15 cellular contexts compared by ENCODE assay signal in the genomic region with DNA sequence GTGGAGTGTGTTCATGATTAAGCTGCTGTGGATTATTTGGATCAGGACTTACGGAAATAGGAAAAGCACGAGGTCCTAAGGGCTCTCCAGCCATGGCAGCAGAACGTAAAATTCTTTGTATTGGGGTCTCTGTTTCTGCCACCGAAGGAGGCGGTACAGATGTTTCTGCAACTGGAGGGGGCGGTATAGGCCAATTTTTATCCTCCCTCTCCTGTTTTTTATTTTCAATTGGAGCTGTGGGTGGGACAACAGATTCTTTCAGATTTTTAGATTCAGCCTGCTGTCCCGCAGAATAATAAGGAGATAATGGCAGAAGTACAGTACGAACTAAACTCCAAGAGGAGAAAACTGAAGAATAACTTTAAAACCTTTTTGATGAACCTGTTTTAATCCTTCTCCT. TPM values are rescaled to one million over a fixed set of nuclear protein-coding genes. Genes with fewer than 3 reads are reported as not detected.
A peak's percentile ranks its signal among the peaks of the same experiment; 100 is the strongest.
DNase-seq lines count a peak whose midpoint lies in the region; ATAC-seq, FAIRE-seq and TF ChIP-seq lines count a peak whose summit lies in the region.
"Not testable (repeated sequence)": the region's sequence is repeated elsewhere in the genome, so short reads cannot be mapped to it uniquely, and the experiment has no call there.
"Had no signal": no experiment of that assay in that cellular context is flagged by ENCODE, and none has a peak within 500 bp of the region (broad histone marks: within the 10 kb centered on the region; RNA-seq: fewer than 3 reads in every experiment).

No MANE protein-coding gene starts in this region.

- H3K4me2 ChIP-seq in GM23338; HCT116 (ENCODE audit: low read length); H1 (ENCODE audit: insufficient read depth in 1 of 2, low read depth in 2 of 2, low read length in 2 of 2); neural progenitor cell: not testable (repeated sequence)
- H3K4me2 ChIP-seq in OCI-LY3 (ENCODE audit: low read length), result peak overlapping the region; percentile 29

- not testable (repeated sequence) for H3K27ac ChIP-seq in GM23338 (ENCODE audit: low read depth); HCT116 (ENCODE audit: low read depth, low read length); OCI-LY3 (ENCODE audit: low read length); H1 (ENCODE audit: low read depth, low read length); neural progenitor cell; psoas muscle; tibial artery

- not testable (repeated sequence) for BruUV-seq in HCT116 (replicated peaks; lab: Mats Ljungman, UMichigan)

- not testable (repeated sequence) for H3K18ac ChIP-seq in H1 (ENCODE audit: extremely low read depth, low read length)

- not testable (repeated sequence) for H3K27ac Mint-ChIP-seq in GM23338; endothelial cell (ENCODE audit: unreplicated experiment); neural progenitor cell

- not testable (repeated sequence) for H2BK12ac ChIP-seq in H1 (ENCODE audit: low read depth, low read length)

- not testable (repeated sequence) for H3K36me3 ChIP-seq in GM23338 (ENCODE audit: insufficient read depth); HCT116 (ENCODE audit: control insufficient read depth in 1 of 2, insufficient read depth in 2 of 2, low read length in 2 of 2); OCI-LY3 (replicated peaks; ENCODE audit: low read depth, low read length); H1 (ENCODE audit: control insufficient read depth in 2 of 4, insufficient read depth in 4 of 4, low read length in 3 of 4); neural progenitor cell; psoas muscle (ENCODE audit: insufficient read depth in 1 of 2, low read depth in 1 of 2); tibial artery

- H2BK15ac ChIP-seq in H1 (ENCODE audit: low read length), result not testable (repeated sequence)

- not testable (repeated sequence) for H4K20me1 ChIP-seq in GM23338 (replicated peaks; ENCODE audit: insufficient read depth); HCT116 (ENCODE audit: insufficient read depth); OCI-LY3 (ENCODE audit: insufficient read depth, low read length); H1 (replicated peaks in 1 of 2; ENCODE audit: control insufficient read depth in 1 of 2, insufficient read depth in 2 of 2, low read length in 2 of 2); neural progenitor cell (ENCODE audit: low read depth)

- ATAC-seq in GM23338, HCT116, psoas muscle: not testable (repeated sequence)

- not testable (repeated sequence) for H3F3A ChIP-seq in GM23338 (replicated peaks; ENCODE audit: low read depth); neural progenitor cell (ENCODE audit: low read depth)

- not testable (repeated sequence) for TF ChIP-seq POLR2A in HCT116 (IDR thresholded peaks at IDR 0.05; ENCODE audit: borderline replicate concordance, extremely low read depth, insufficient read depth, insufficient read length); H1 (IDR thresholded peaks at IDR 0.05; ENCODE audit: control extremely low read depth in 1 of 2, low read depth in 2 of 2, low read length in 2 of 2)

- not testable (repeated sequence) for FAIRE-seq in H1 (lab: Jason Lieb, UNC)

- DNase-seq in GM23338 (ENCODE audit: low spot score), result peak; percentile 11
- not testable (repeated sequence) for DNase-seq in HCT116 (ENCODE audit: low read depth, low spot score); H1 (ENCODE audit: low read depth in 1 of 2, low spot score in 2 of 2); endothelial cell (ENCODE audit: low spot score); neural progenitor cell (ENCODE audit: low spot score); psoas muscle; tibial artery

- H2BK120ac ChIP-seq in H1 (replicated peaks; ENCODE audit: low read depth, low read length), result not testable (repeated sequence)

- not testable (repeated sequence) for H3K4me3 Mint-ChIP-seq in GM23338; endothelial cell (ENCODE audit: unreplicated experiment); neural progenitor cell

- intact Hi-C loops in HCT116 (cut with micrococcal nuclease); psoas muscle (cut with DNase I); tibial artery (cut with DNase I; ENCODE audit: low total_unique reads): not testable (repeated sequence)

- not testable (repeated sequence) for H4K5ac ChIP-seq in H1 (ENCODE audit: insufficient read length, low read depth, low read length)

- not testable (repeated sequence) for H4K91ac ChIP-seq in H1 (replicated peaks; ENCODE audit: insufficient read length, low read length)

- not testable (repeated sequence) for H3K9me3 Mint-ChIP-seq in GM23338; endothelial cell (ENCODE audit: unreplicated experiment); neural progenitor cell

- H3K4me3 ChIP-seq in GM23338; HCT116 (replicated peaks in 1 of 2; ENCODE audit: low read depth in 1 of 2, low read length in 2 of 2); OCI-LY3 (ENCODE audit: low read length); H1 (ENCODE audit: extremely low read depth in 1 of 4, insufficient read depth in 2 of 4, low read depth in 3 of 4, low read length in 4 of 4); neural progenitor cell; psoas muscle; tibial artery: not testable (repeated sequence)

- not testable (repeated sequence) for H3K4me1 ChIP-seq in GM23338 (ENCODE audit: insufficient read depth); HCT116 (ENCODE audit: control insufficient read depth in 1 of 2, insufficient read depth in 2 of 2, low read length in 2 of 2); H1 (replicated peaks in 1 of 4; ENCODE audit: control insufficient read depth in 3 of 4, insufficient read depth in 4 of 4, low read length in 3 of 4); neural progenitor cell; psoas muscle; tibial artery
- peaks cover 21% of the 10 kb centered on the region for H3K4me1 ChIP-seq in OCI-LY3 (ENCODE audit: low read length)

- H3K9me2 ChIP-seq in GM23338 (ENCODE audit: insufficient read depth); HCT116 (ENCODE audit: insufficient read depth): not testable (repeated sequence)

- not testable (repeated sequence) for H3K56ac ChIP-seq in H1 (replicated peaks; ENCODE audit: insufficient read length, low read depth, low read length)

- TF ChIP-seq EP300 in H1 (IDR thresholded peaks at IDR 0.05; ENCODE audit: borderline replicate concordance in 1 of 2, low read depth in 2 of 2, low read length in 2 of 2), result not testable (repeated sequence)

- not testable (repeated sequence) for H3K79me2 ChIP-seq in GM23338 (replicated peaks; ENCODE audit: insufficient read depth); HCT116 (ENCODE audit: insufficient read depth, low read length); OCI-LY3 (ENCODE audit: low read length); H1 (ENCODE audit: control insufficient read depth in 1 of 2, insufficient read depth in 2 of 2, low read length in 2 of 2); neural progenitor cell (ENCODE audit: low read depth)

- H3K4ac ChIP-seq in H1 (replicated peaks; ENCODE audit: insufficient read length, low read depth, low read length), result not testable (repeated sequence)

- not testable (repeated sequence) for H3K23me2 ChIP-seq in H1 (ENCODE audit: low read depth, low read length)

- TF ChIP-seq RAD21 in HCT116 (IDR thresholded peaks at IDR 0.05; ENCODE audit: low read depth), result peak; percentile 13; the same call in 1 of the 2 replicates
- TF ChIP-seq RAD21 in H1 (IDR thresholded peaks at IDR 0.05 in 1 of 2, conservative IDR thresholded peaks at IDR 0.05 in 1 of 2; ENCODE audit: low read depth in 2 of 2, low read length in 2 of 2), result peak; percentile 27 to 42; a peak in 2 of 4 replicates

- TF ChIP-seq CTCF in GM23338 (conservative IDR thresholded peaks at IDR 0.05; ENCODE audit: low read depth in 2 of 2) (peak; percentile 35 to 64), HCT116 (IDR thresholded peaks at IDR 0.05 in 2 of 3, conservative IDR thresholded peaks at IDR 0.05 in 1 of 3; ENCODE audit: borderline replicate concordance in 1 of 3, insufficient read depth in 1 of 3, low read depth in 2 of 3, low read length in 2 of 3) (peak in 1 of 3 experiments; percentile 19; a peak in 1 of 6 replicates), OCI-LY3 (IDR thresholded peaks at IDR 0.05; ENCODE audit: low read depth, low read length) (peak; percentile 38), H1 (IDR thresholded peaks at IDR 0.05; ENCODE audit: control extremely low read depth in 1 of 3, insufficient read depth in 1 of 3, low read depth in 1 of 3, low read length in 3 of 3) (peak in 1 of 3 experiments; percentile 27; a peak in 2 of 4 replicates), endothelial cell (IDR thresholded peaks at IDR 0.05; ENCODE audit: unreplicated experiment) (peak; percentile 25), neural progenitor cell (IDR thresholded peaks at IDR 0.05) (peak; percentile 30), psoas muscle (IDR thresholded peaks at IDR 0.05) (peak; percentile 8), tibial artery (IDR thresholded peaks at IDR 0.05) (peak; percentile 15 to 35)

- H2AK5ac ChIP-seq in H1 (ENCODE audit: low read depth, low read length), result not testable (repeated sequence)

- H2BK5ac ChIP-seq in H1 (ENCODE audit: low read depth, low read length), result not testable (repeated sequence)

- not testable (repeated sequence) for H3K36me3 Mint-ChIP-seq in GM23338 (ENCODE audit: low read depth); endothelial cell (ENCODE audit: low read depth, unreplicated experiment); neural progenitor cell

- H2AFZ ChIP-seq in GM23338; HCT116 (ENCODE audit: low read depth, low read length, poor library complexity, severe bottlenecking); OCI-LY3 (ENCODE audit: low read depth, low read length); H1 (ENCODE audit: low read length); neural progenitor cell (replicated peaks): not testable (repeated sequence)

- POLR2A ChIA-PET in HCT116 (lab: Charles Lee); H1 (lab: Charles Lee; ENCODE audit: partially characterized antibody): not testable (repeated sequence)

- H3K14ac ChIP-seq in H1 (ENCODE audit: insufficient read length), result not testable (repeated sequence)

- not testable (repeated sequence) for H3K27me3 ChIP-seq in GM23338 (ENCODE audit: insufficient read depth); H1 (replicated peaks in 1 of 4; ENCODE audit: control insufficient read depth in 3 of 4, extremely low read depth in 1 of 4, insufficient read depth in 3 of 4, low read length in 3 of 4); neural progenitor cell; psoas muscle (ENCODE audit: insufficient read depth in 3 of 3, low read length in 2 of 3); tibial artery
- H3K27me3 ChIP-seq in HCT116 (ENCODE audit: insufficient read depth, low read length) (peaks cover 20% of the 10 kb centered on the region), OCI-LY3 (ENCODE audit: low read depth, low read length) (peaks cover 70% of the 10 kb centered on the region)

- H2BK20ac ChIP-seq in H1 (ENCODE audit: low read length), result not testable (repeated sequence)

- WGBS in H1 (ENCODE audit: extremely low coverage in 1 of 2, insufficient coverage in 1 of 2, insufficient read length in 1 of 2, insufficient replicate concordance in 2 of 2, low coverage in 1 of 2, low lambda C conversion rate in 2 of 2, missing lambda C conversion rate in 1 of 2), 2 experiments, result 80% methylated on average over 8 of the region's 8 CpGs; no CpG with 5 or more reads in 1 of the 2 experiments
- WGBS in psoas muscle, 3 donors, result 61 to 71% (median 66%) methylated on average over 4 to 8 of the region's 8 CpGs

- CTCF ChIA-PET in HCT116 (lab: Charles Lee), result not testable (repeated sequence)
- CTCF ChIA-PET in H1 (lab: Charles Lee; ENCODE audit: partially characterized antibody), result interaction anchor here (0.7 to 3.5 kb wide), 10 partner anchors 10 to 319 kb away, joined by 3 to 30 read pairs (median 4); no protein-coding TSS in a partner anchor

- not testable (repeated sequence) for H3K79me1 ChIP-seq in H1 (ENCODE audit: low read depth, low read length)

- not testable (repeated sequence) for H4K8ac ChIP-seq in H1 (ENCODE audit: extremely low read depth, insufficient read depth, low read length)

- not testable (repeated sequence) for H3K27me3 Mint-ChIP-seq in GM23338 (ENCODE audit: insufficient read depth, low read depth, poor library complexity); endothelial cell (ENCODE audit: unreplicated experiment); neural progenitor cell (ENCODE audit: insufficient read depth, low read depth)

- H3K23ac ChIP-seq in H1 (ENCODE audit: insufficient read length), result not testable (repeated sequence)

- RAD21 ChIA-PET in HCT116 (lab: Charles Lee; ENCODE audit: low non-redundant PET in 1 of 2, low total read pairs in 2 of 2, uncharacterized antibody in 2 of 2, unreplicated experiment in 2 of 2), result not testable (repeated sequence)

- H3K4me1 Mint-ChIP-seq in GM23338, neural progenitor cell: not testable (repeated sequence)
- H3K4me1 Mint-ChIP-seq in endothelial cell (ENCODE audit: unreplicated experiment), result peaks cover 13% of the 10 kb centered on the region

- H3K9me3 ChIP-seq in HCT116 (ENCODE audit: control insufficient read depth in 1 of 2, insufficient read depth in 1 of 2, low read depth in 1 of 2, low read length in 2 of 2); OCI-LY3 (ENCODE audit: insufficient read depth, low read length); H1 (ENCODE audit: insufficient read depth in 2 of 2, low read depth in 1 of 2, low read length in 1 of 2); neural progenitor cell (ENCODE audit: low read depth); psoas muscle; tibial artery: not testable (repeated sequence)

- not testable (repeated sequence) for H3K9ac ChIP-seq in HCT116 (ENCODE audit: low read length); OCI-LY3 (ENCODE audit: low read length); H1 (replicated peaks in 1 of 4; ENCODE audit: extremely low read depth in 1 of 4, low read depth in 3 of 4, low read length in 3 of 4); neural progenitor cell

RNA-seq across cellular contexts. Expression of gene XCR1, which starts 26.0 kb away (rescaled TPM):
- total RNA-seq in GM23338 (2014; rRNA removed; shearing (Covaris generic)), result not detected in 2 replicates
- polyA plus RNA-seq in GM23338 (2016; fragmentation: Nextera tagmentation; extraction: Ambion mirVana), result not detected in 2 replicates
- not detected for total RNA-seq in HCT116 (2021; ENCODE audit: unreplicated experiment)
- not detected in 2 replicates for polyA plus RNA-seq in HCT116 (2012)
- total RNA-seq in H1 (2021; fragmentation: NEBNext Ultra II Directional; extraction: Animal tissue kit (Norgen Biotek cat#: 25700)), result not detected in 2 replicates
- polyA plus RNA-seq in H1 (2011; rRNA removed), result 0.19 and 0.53 TPM in 2 replicates
- 0.08 TPM for polyA plus RNA-seq in H1 (2011; cell fraction: cytosol; rRNA removed)
- polyA plus RNA-seq in H1 (2011; cell fraction: nucleus; rRNA removed), result 0.66 TPM
- 0.11 to 0.33 TPM (median 0.17 TPM) in 4 replicates for polyA plus RNA-seq in H1 (2012, experiment 1 of 2)
- 0.10 TPM for polyA plus RNA-seq in H1 (2012, experiment 2 of 2)
- 0.08 TPM for polyA plus RNA-seq in H1 (2013, experiment 1 of 2)
- 0.09 TPM for polyA plus RNA-seq in H1 (2013, experiment 2 of 2)
- polyA minus RNA-seq in H1 (2011; rRNA and poly(A)+ RNA removed), result 0.16 and 0.22 TPM in 2 replicates
- polyA minus RNA-seq in H1 (2011; cell fraction: cytosol; rRNA and poly(A)+ RNA removed), result not detected
- polyA minus RNA-seq in H1 (2011; cell fraction: nucleus; rRNA and poly(A)+ RNA removed), result not detected
- not detected for total RNA-seq in endothelial cell (ENCODE audit: unreplicated experiment)
- total RNA-seq in neural progenitor cell (ENCODE audit: low replicate concordance), result not detected in 2 replicates
- total RNA-seq in psoas muscle, result under 1 TPM in 3 of 4 donors, not detected in 1; 0.04 to 0.10 (median 0.06) TPM
- under 1 TPM; 0.01 to 0.07 (median 0.03) TPM for polyA plus RNA-seq in psoas muscle
- total RNA-seq: A172; B cell; Caco-2; Calu3; CD8-positive, alpha-beta T cell had no signal
- polyA plus RNA-seq: A549, BJ had no signal

RNA-seq across cellular contexts. Expression of gene FYCO1, which starts 57.6 kb away (rescaled TPM):
- total RNA-seq in GM23338 (2014; rRNA removed; shearing (Covaris generic)), result 17.2 and 19.1 TPM in 2 replicates
- polyA plus RNA-seq in GM23338 (2016; fragmentation: Nextera tagmentation; extraction: Ambion mirVana), result 3.8 and 4.5 TPM in 2 replicates
- 15.8 TPM for total RNA-seq in HCT116 (2021; ENCODE audit: unreplicated experiment)
- 9.1 and 11.2 TPM in 2 replicates for polyA plus RNA-seq in HCT116 (2012)
- 9.3 and 10.8 TPM in 2 replicates for total RNA-seq in H1 (2021; fragmentation: NEBNext Ultra II Directional; extraction: Animal tissue kit (Norgen Biotek cat#: 25700))
- 4.8 and 6.7 TPM in 2 replicates for polyA plus RNA-seq in H1 (2011; rRNA removed)
- polyA plus RNA-seq in H1 (2011; cell fraction: cytosol; rRNA removed), result 5.4 TPM
- polyA plus RNA-seq in H1 (2011; cell fraction: nucleus; rRNA removed), result 16.2 TPM
- 5.2 to 6.1 TPM (median 5.7 TPM) in 4 replicates for polyA plus RNA-seq in H1 (2012, experiment 1 of 2)
- polyA plus RNA-seq in H1 (2012, experiment 2 of 2), result 1.4 TPM
- polyA plus RNA-seq in H1 (2013, experiment 1 of 2), result 5.1 TPM
- 6.2 TPM for polyA plus RNA-seq in H1 (2013, experiment 2 of 2)
- polyA minus RNA-seq in H1 (2011; rRNA and poly(A)+ RNA removed), result 18.5 and 27.0 TPM in 2 replicates
- 7.9 TPM for polyA minus RNA-seq in H1 (2011; cell fraction: cytosol; rRNA and poly(A)+ RNA removed)
- 22.1 TPM for polyA minus RNA-seq in H1 (2011; cell fraction: nucleus; rRNA and poly(A)+ RNA removed)
- total RNA-seq in endothelial cell (ENCODE audit: unreplicated experiment), result 13.8 TPM
- total RNA-seq in neural progenitor cell (ENCODE audit: low replicate concordance), result 6.8 and 11.4 TPM in 2 replicates
- total RNA-seq in psoas muscle, result 100 to 1,000 TPM in 3 of 4 donors, 10 to 100 TPM in 1; 60.1 to 129 (median 115) TPM
- polyA plus RNA-seq in psoas muscle, result 10 to 100 TPM; 14.0 to 68.3 (median 40.0) TPM
